ENCODE assay signal across 8 cellular contexts in the genomic region with DNA sequence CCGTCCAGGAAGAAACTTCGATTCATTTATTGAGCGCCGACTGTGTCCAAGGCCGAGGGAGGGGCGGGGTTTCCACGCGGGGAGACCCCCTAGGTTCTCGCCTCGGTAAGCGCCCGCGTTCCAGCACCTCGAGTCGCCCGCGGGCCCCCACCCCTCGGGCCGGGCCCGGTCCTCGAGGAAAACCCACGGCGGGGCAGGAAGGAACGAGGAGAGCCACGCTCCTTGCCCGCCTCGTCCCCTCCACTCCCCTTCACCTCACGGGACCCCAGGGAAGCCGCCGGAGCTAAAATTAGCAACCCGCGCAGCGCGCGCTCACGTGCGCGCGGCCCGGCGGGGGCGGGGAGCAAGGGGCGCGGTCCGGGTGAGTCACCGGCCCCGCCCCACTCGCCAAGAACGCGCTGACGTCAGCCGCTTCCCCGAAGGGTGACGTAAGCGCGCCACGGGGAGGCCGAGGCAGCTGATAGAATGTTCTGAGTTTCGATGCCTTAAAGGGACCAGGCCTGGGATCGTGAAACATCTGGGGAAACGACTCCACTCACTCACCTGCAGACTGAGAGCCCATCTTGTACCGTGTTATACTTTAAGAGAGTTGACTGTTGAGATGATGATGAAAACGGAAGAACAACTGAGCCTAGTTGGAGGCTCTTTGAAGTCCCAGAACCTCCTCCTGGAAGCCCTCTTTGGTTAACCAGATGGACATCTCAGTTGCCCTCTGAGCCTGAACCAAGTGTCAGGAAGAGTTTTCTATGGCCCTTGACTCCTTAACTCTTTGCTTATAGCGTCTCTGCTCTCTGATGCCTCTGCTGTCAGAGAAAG. TPM values are rescaled to one million over a fixed set of nuclear protein-coding genes. Genes with fewer than 3 reads are reported as not detected.
DNase-seq lines count a peak whose midpoint lies in the region; ATAC-seq, FAIRE-seq and TF ChIP-seq lines count a peak whose summit lies in the region.

No MANE protein-coding gene starts in this region.

- no peak for FAIRE-seq in small intestine (lab: Jason Lieb, UNC)

- CTCF ChIA-PET in AG04450 (lab: Charles Lee) (interaction anchor here (0.6 to 1.3 kb wide), 3 partner anchors 106 to 525 kb away, joined by 3 to 4 read pairs (median 3); no protein-coding TSS in a partner anchor), mammary epithelial cell (lab: Charles Lee; ENCODE audit: low non-redundant PET) (interaction anchor here (0.6 kb wide), 1 partner anchor 53 kb away, joined by 3 read pairs; no protein-coding TSS in a partner anchor)

- WGBS in mammary epithelial cell (ENCODE audit: low coverage, missing lambda C conversion rate): 7% methylated on average over 16 of the region's 64 CpGs
- WGBS in small intestine, 3 donors: 2% methylated on average over 56 to 64 of the region's 64 CpGs

- dilution Hi-C loops in mammary epithelial cell (cut with HindIII; ENCODE audit: low sequenced_read_pairs): loop anchor here (5.0 kb wide), 1 partner anchor 72 kb away; no protein-coding TSS in a partner anchor

- peak overlapping the region; percentile 65 for H3K4me3 ChIP-seq in AG04450 (ENCODE audit: low read depth, low read length)
- H3K4me3 ChIP-seq in WI38 (ENCODE audit: low read depth, low read length): peak overlapping the region; percentile 69
- peak overlapping the region; percentile 59 to 78 (median 59) for H3K4me3 ChIP-seq in mammary epithelial cell (replicated peaks in 1 of 3; ENCODE audit: insufficient read depth in 1 of 3, low read depth in 2 of 3, low read length in 3 of 3)
- H3K4me3 ChIP-seq in small intestine (ENCODE audit: low read depth in 1 of 2, low read length in 2 of 2): peak overlapping the region; percentile 58 to 76

- peak; percentile 86 for DNase-seq in AG04450 (ENCODE audit: low read depth, low spot score)
- DNase-seq in NCI-H2171 treated with DMSO at 0.1 percent for 48 hours (lab: John Stamatoyannopoulos, UW): peak; percentile 88
- peak; percentile 93 for DNase-seq in mammary epithelial cell
- peak; percentile 96 for DNase-seq in iPS-NIHi11 (ENCODE audit: low spot score)
- DNase-seq in small intestine: peak; percentile 92

- H4K20me1 ChIP-seq in mammary epithelial cell (ENCODE audit: insufficient read depth, low read length): no peaks in the 10 kb centered on the region

- peak; percentile 70 for ATAC-seq in GM18870 (IDR thresholded peaks at IDR 0.05; ENCODE audit: unreplicated experiment)
- ATAC-seq in HG03103 (IDR thresholded peaks at IDR 0.05; ENCODE audit: low read depth, unreplicated experiment): peak; percentile 91

- no peaks in the 10 kb centered on the region; the same call in 1 of the 2 replicates for H3K9me3 ChIP-seq in AG04450 (ENCODE audit: control insufficient read depth, insufficient read depth, low read length)
- H3K9me3 ChIP-seq in mammary epithelial cell (replicated peaks; ENCODE audit: insufficient read depth, low read length): no peaks in the 10 kb centered on the region
- no peaks in the 10 kb centered on the region for H3K9me3 ChIP-seq in small intestine (ENCODE audit: control insufficient read depth, low read depth)

- H3K27me3 ChIP-seq in AG04450 (ENCODE audit: control insufficient read depth, insufficient read depth, low read length) (no peaks in the 10 kb centered on the region), mammary epithelial cell (ENCODE audit: insufficient read depth, low read length) (no peaks in the 10 kb centered on the region), small intestine (ENCODE audit: control insufficient read depth in 2 of 2, insufficient read depth in 2 of 2, low read length in 2 of 2) (no peaks in the 10 kb centered on the region)

- H3K79me2 ChIP-seq in mammary epithelial cell (ENCODE audit: insufficient read depth, low read length): no peaks in the 10 kb centered on the region

- peak overlapping the region; percentile 83 for H2AFZ ChIP-seq in mammary epithelial cell (ENCODE audit: low read depth, low read length)

- TF ChIP-seq CTCF in AG04450 (IDR thresholded peaks at IDR 0.05; ENCODE audit: low read depth, low read length): no peak
- TF ChIP-seq CTCF in WI38 (IDR thresholded peaks at IDR 0.05; ENCODE audit: low read depth, low read length): no peak
- TF ChIP-seq CTCF in mammary epithelial cell (conservative IDR thresholded peaks at IDR 0.05 in 1 of 2, IDR thresholded peaks at IDR 0.05 in 1 of 2; ENCODE audit: extremely low read depth in 1 of 2, insufficient read depth in 1 of 2, low read depth in 1 of 2, low read length in 2 of 2): no peak

- POLR2A ChIA-PET in AG04450 (lab: Yijun Ruan, JAX): interaction anchor here (0.6 to 1.6 kb wide), 4 partner anchors 8 to 77 kb away, joined by 3 to 24 read pairs (median 6); a partner anchor contains a TSS

- in situ Hi-C loops in mammary epithelial cell (cut with MboI; ENCODE audit: low sequenced_read_pairs in 2 of 2): loop anchor here in 1 of 2 donors (5.0 kb wide), 1 partner anchor 72 kb away; no protein-coding TSS in a partner anchor

- H3K27ac ChIP-seq in AG04450 (ENCODE audit: low read depth, low read length) (peak overlapping the region; percentile 75), mammary epithelial cell (ENCODE audit: insufficient read depth, low read depth, low read length) (peak overlapping the region; percentile 88), small intestine (ENCODE audit: low read depth in 1 of 2, low read length in 1 of 2) (peak overlapping the region; percentile 91 to 95)

- peak overlapping the region; percentile 92 for H3K4me2 ChIP-seq in mammary epithelial cell (ENCODE audit: insufficient read depth, low read depth, low read length)

- no TSS peak for BruUV-seq in mammary epithelial cell (replicated peaks; lab: Mats Ljungman, UMichigan)

- intact Hi-C loops in mammary epithelial cell (cut with micrococcal nuclease): loop anchor here (1.0 to 2.0 kb wide), 4 partner anchors 37 to 82 kb away; a partner anchor contains a TSS

- H3K9ac ChIP-seq in mammary epithelial cell (ENCODE audit: insufficient read depth, low read length): peak overlapping the region; percentile 77

- H3K4me1 ChIP-seq in mammary epithelial cell (ENCODE audit: insufficient read depth, low read length): peaks cover 6% of the 10 kb centered on the region
- H3K4me1 ChIP-seq in small intestine (ENCODE audit: control insufficient read depth in 2 of 2, insufficient read depth in 1 of 2, low read depth in 1 of 2, low read length in 1 of 2): no peaks in the 10 kb centered on the region

- H3K36me3 ChIP-seq in mammary epithelial cell (ENCODE audit: insufficient read depth, low read length) (no peaks in the 10 kb centered on the region), small intestine (ENCODE audit: control insufficient read depth in 2 of 2, insufficient read depth in 2 of 2, low read length in 2 of 2) (no peaks in the 10 kb centered on the region)

RNA-seq across cellular contexts. Expression of a gene that starts 49.7 kb away (rescaled TPM):
- polyA plus RNA-seq in AG04450 (2011; rRNA removed) (5.5 TPM in 2 replicates), mammary epithelial cell (1.3 TPM), small intestine (10 to 100 TPM; 20.8 to 30.3 (median 27.1) TPM)
- 9.8 and 21.2 TPM in 2 replicates for polyA minus RNA-seq in AG04450 (2011; rRNA and poly(A)+ RNA removed)
- 10 to 100 TPM in 1 of 2 donors, 1 to 10 TPM in 1; 3.5 to 17.8 TPM for total RNA-seq in mammary epithelial cell
- 2.3 TPM for polyA minus RNA-seq in mammary epithelial cell

Comparison
In these comparisons a context has a peak if more than half of its experiments do, and no peak if none do; other contexts are left out.
1. Peak in every context shown above with its lines: DNase-seq, ATAC-seq, H3K4me3 ChIP-seq and H3K27ac ChIP-seq.